In the genomic region with DNA sequence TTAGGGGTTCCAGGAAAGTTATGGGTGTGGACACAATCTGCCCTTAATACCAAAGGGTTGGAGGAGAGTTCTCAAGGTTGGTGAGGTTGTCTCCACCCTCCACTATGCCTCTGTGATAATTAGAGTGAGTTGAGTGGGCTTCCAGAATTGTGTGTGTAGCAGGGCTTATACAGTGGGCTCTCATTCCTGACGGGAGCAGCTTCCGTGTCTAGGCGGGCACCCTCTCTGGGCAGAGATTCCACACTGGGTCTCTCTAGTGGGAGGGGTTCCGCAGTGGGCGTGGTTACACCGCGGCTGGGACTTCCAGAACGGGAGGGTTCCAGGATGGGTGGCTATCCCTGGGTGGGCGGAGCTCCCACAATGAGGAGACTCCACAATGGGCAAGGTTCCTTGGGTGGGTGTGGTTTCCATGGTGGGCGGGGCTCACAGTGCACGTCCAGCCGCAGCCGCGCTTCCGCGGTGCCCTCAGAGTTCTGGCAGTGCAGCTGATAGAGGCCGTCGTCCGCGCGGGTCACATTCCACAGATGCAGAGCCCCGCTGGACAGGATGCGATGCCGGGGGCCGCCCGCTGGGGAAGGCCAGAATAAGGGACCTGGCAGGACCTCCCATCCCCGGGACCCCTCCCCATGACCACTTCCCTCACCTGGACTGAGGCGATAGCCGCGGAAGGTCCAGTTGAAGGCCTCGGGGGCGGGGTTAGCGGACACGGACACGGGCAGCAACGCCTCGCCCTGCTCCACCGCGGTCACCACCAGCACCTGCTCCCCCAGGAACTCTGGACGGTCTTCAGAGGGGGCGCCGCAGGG, we compare ENCODE assay signal across 11 cellular contexts. TPM values are rescaled to one million over a fixed set of nuclear protein-coding genes. Genes with fewer than 3 reads are reported as not detected.
DNase-seq lines count a peak whose midpoint lies in the region; ATAC-seq, FAIRE-seq and TF ChIP-seq lines count a peak whose summit lies in the region.
"Had no signal": no experiment of that assay in that cellular context is flagged by ENCODE, and none has a peak within 500 bp of the region (broad histone marks: within the 10 kb centered on the region; RNA-seq: fewer than 3 reads in every experiment).

No MANE protein-coding gene starts in this region.

- H3K27ac ChIP-seq in IMR-90 (ENCODE audit: insufficient read depth, low read length) (no peak overlapping the region), gastrocnemius medialis (no peak overlapping the region)

- H3K27me3 ChIP-seq in IMR-90 (ENCODE audit: control insufficient read depth, insufficient read depth, low read length) (peaks cover 46% of the 10 kb centered on the region), bronchial epithelial cell (ENCODE audit: control insufficient read depth, insufficient read depth, low read length) (peaks cover 13% of the 10 kb centered on the region), gastrocnemius medialis (peaks cover 51 to 56% (median 51%) of the 10 kb centered on the region in 3 donors)

- peaks cover 20% of the 10 kb centered on the region for H3K4me1 Mint-ChIP-seq in nephron

- H3K36me3 ChIP-seq in IMR-90 (ENCODE audit: control insufficient read depth, insufficient read depth, low read length) (no peaks in the 10 kb centered on the region), bronchial epithelial cell (ENCODE audit: control insufficient read depth, insufficient read depth, low read length) (no peaks in the 10 kb centered on the region), gastrocnemius medialis (no peaks in the 10 kb centered on the region)

- H3K4me3 Mint-ChIP-seq in nephron: peak overlapping the region in 2 of 3 experiments; percentile 42 to 62

- no peak overlapping the region for H3K56ac ChIP-seq in IMR-90 (ENCODE audit: extremely low read depth, insufficient read depth, low read length)

- peaks cover 13% of the 10 kb centered on the region for H3K9me3 ChIP-seq in IMR-90 (ENCODE audit: control insufficient read depth, insufficient read depth, low read length)
- H3K9me3 ChIP-seq in gastrocnemius medialis: no peaks in the 10 kb centered on the region

- H2AK9ac ChIP-seq in IMR-90 (replicated peaks; ENCODE audit: low read depth, low read length, poor library complexity): no peak overlapping the region

- no peak overlapping the region for H3K4ac ChIP-seq in IMR-90 (ENCODE audit: low read depth, low read length)

- peaks cover 4% of the 10 kb centered on the region; the same call in 1 of the 2 replicates for H3K4me1 ChIP-seq in IMR-90 (ENCODE audit: control insufficient read depth, insufficient read depth, low read length)
- H3K4me1 ChIP-seq in gastrocnemius medialis: peaks cover 0 to 3% of the 10 kb centered on the region in 2 donors

- CTCF ChIA-PET in IMR-90 (lab: Yijun Ruan, JAX): no interaction called here

- H3K23ac ChIP-seq in IMR-90 (ENCODE audit: low read depth, low read length): no peak overlapping the region

- WGBS in IMR-90 (ENCODE audit: extremely low coverage in 2 of 2, insufficient read length in 1 of 2), 2 experiments: 17% methylated on average over 9 of the region's 42 CpGs; no CpG with 5 or more reads in 1 of the 2 experiments

- H2BK20ac ChIP-seq in IMR-90 (ENCODE audit: low read depth, low read length): no peak overlapping the region

- H4K5ac ChIP-seq in IMR-90 (ENCODE audit: low read depth, low read length): no peak overlapping the region

- TF ChIP-seq POLR2A in IMR-90 (IDR thresholded peaks at IDR 0.05; ENCODE audit: low read depth, low read length): no peak
- TF ChIP-seq POLR2A in gastrocnemius medialis (IDR thresholded peaks at IDR 0.05): no peak

- dilution Hi-C loops in IMR-90 (cut with HindIII; ENCODE audit: low sequenced_read_pairs, unreplicated experiment): no loop called here

- H3K9me3 Mint-ChIP-seq in nephron: peaks cover 8% of the 10 kb centered on the region

- H2BK15ac ChIP-seq in IMR-90 (ENCODE audit: low read depth, low read length): no peak overlapping the region

- no peak overlapping the region for H3K4me2 ChIP-seq in IMR-90 (ENCODE audit: low read depth, low read length)

- H2BK120ac ChIP-seq in IMR-90 (ENCODE audit: low read depth, low read length): no peak overlapping the region

- H4K91ac ChIP-seq in IMR-90 (ENCODE audit: insufficient read depth, low read depth, low read length): no peak overlapping the region

- H2BK5ac ChIP-seq in IMR-90 (ENCODE audit: low read depth, low read length, poor library complexity, severe bottlenecking): no peak overlapping the region

- FAIRE-seq in bronchial epithelial cell (lab: Jason Lieb, UNC): no peak

- in situ Hi-C loops in IMR-90 (cut with MboI; ENCODE audit: low sequenced_read_pairs) (no loop called here), gastrocnemius medialis (cut with MboI; ENCODE audit: low sequenced_read_pairs in 4 of 4) (no loop called here)

- intact Hi-C loops in IMR-90 (cut with micrococcal nuclease): no loop called here
- intact Hi-C loops in gastrocnemius medialis (cut with DNase I; ENCODE audit: low total_unique reads): no loop called here

- H3K4me3 ChIP-seq in IMR-90 (ENCODE audit: insufficient read depth, low read depth, low read length) (no peak overlapping the region), bronchial epithelial cell (ENCODE audit: low read depth, low read length) (no peak overlapping the region), gastrocnemius medialis (no peak overlapping the region)

- H3K27ac Mint-ChIP-seq in nephron: peak overlapping the region in 1 of 3 experiments; percentile 2

- no peak for TF ChIP-seq RAD21 in IMR-90 (IDR thresholded peaks at IDR 0.05; ENCODE audit: low read length)

- peaks cover 17% of the 10 kb centered on the region for H3K36me3 Mint-ChIP-seq in nephron (ENCODE audit: low read depth)

- no TSS peak for BruUV-seq in IMR-90 (replicated peaks; lab: Mats Ljungman, UMichigan)

- TF ChIP-seq CTCF in IMR-90 (conservative IDR thresholded peaks at IDR 0.05; ENCODE audit: low read depth, low read length) (no peak), bronchial epithelial cell (IDR thresholded peaks at IDR 0.05; ENCODE audit: insufficient read depth, low read length, severe bottlenecking) (no peak), nephron (IDR thresholded peaks at IDR 0.05; ENCODE audit: unreplicated experiment in 3 of 3) (no peak), gastrocnemius medialis (IDR thresholded peaks at IDR 0.05 in 4 of 5, conservative IDR thresholded peaks at IDR 0.05 in 1 of 5) (no peak)

- no peak overlapping the region for H4K8ac ChIP-seq in IMR-90 (ENCODE audit: low read depth in 2 of 2, low read length in 2 of 2)

- DNase-seq in DMS53 treated with DMSO at 0.1 percent for 48 hours (lab: John Stamatoyannopoulos, UW; ENCODE audit: unreplicated experiment) (peak; percentile 87), IMR-90 (no peak), bronchial epithelial cell (ENCODE audit: low read depth) (peak; percentile 6), gastrocnemius medialis (no peak), SK-N-DZ (ENCODE audit: low spot score) (no peak)
- DNase-seq: activated CD4-positive, alpha-beta T cell treated with anti-CD3 and anti-CD28 coated beads, Interleukin-2, amount 50 U/mL, for 1 hour; erythroblast; PC-3 had no signal

- no peak overlapping the region for H3K18ac ChIP-seq in IMR-90 (ENCODE audit: low read depth, low read length)

- peak; percentile 35 for ATAC-seq in IMR-90 (ENCODE audit: low read depth)
- ATAC-seq in HG03159 (IDR thresholded peaks at IDR 0.05; ENCODE audit: unreplicated experiment): no peak
- ATAC-seq in gastrocnemius medialis: no peak
- ATAC-seq: PC-3 had no signal

- H3K79me1 ChIP-seq in IMR-90 (ENCODE audit: low read depth in 1 of 2, low read length in 2 of 2): no peaks in the 10 kb centered on the region

- H4K20me1 ChIP-seq in IMR-90 (ENCODE audit: insufficient read depth, low read length): no peaks in the 10 kb centered on the region

- peaks cover 81% of the 10 kb centered on the region for H3K27me3 Mint-ChIP-seq in nephron (ENCODE audit: low read depth)

- H3K9me1 ChIP-seq in IMR-90 (ENCODE audit: insufficient read depth, low read length): no peaks in the 10 kb centered on the region

- no peak overlapping the region for H3K9ac ChIP-seq in IMR-90 (ENCODE audit: low read depth, low read length)

- POLR2A ChIA-PET in IMR-90 (lab: Charles Lee; ENCODE audit: unreplicated experiment): no interaction called here

- H2AK5ac ChIP-seq in IMR-90 (ENCODE audit: low read depth, low read length): no peak overlapping the region

- H3K14ac ChIP-seq in IMR-90 (replicated peaks; ENCODE audit: low read depth, low read length): no peak overlapping the region

- H2AFZ ChIP-seq in IMR-90 (replicated peaks; ENCODE audit: low read length, poor library complexity): no peak overlapping the region

RNA-seq across cellular contexts. Expression of gene NPHS1, which starts 8.4 kb away (rescaled TPM):
- total RNA-seq in IMR-90 (2012; rRNA removed) (not detected in 2 replicates), bronchial epithelial cell (not detected in 2 replicates), gastrocnemius medialis (not detected)
- polyA plus RNA-seq in IMR-90 (2012; rRNA removed): not detected in 2 replicates
- polyA plus RNA-seq in IMR-90 (2012; cell fraction: cytosol; rRNA removed): not detected in 2 replicates
- not detected in 2 replicates for polyA plus RNA-seq in IMR-90 (2012; cell fraction: nucleus; rRNA removed; ENCODE audit: low replicate concordance)
- polyA plus RNA-seq in SK-N-DZ (2014; cell fraction: cytosol; rRNA removed): not detected in 2 replicates
- polyA plus RNA-seq in SK-N-DZ (2014; cell fraction: nucleus; rRNA removed): 0.16 TPM in 1 of 2 replicates, not detected in the other
- total RNA-seq: PC-3 had no signal
- polyA plus RNA-seq: liver had no signal

RNA-seq across cellular contexts. Expression of gene KIRREL2, which starts 12.8 kb away (rescaled TPM):
- not detected in 2 replicates for total RNA-seq in IMR-90 (2012; rRNA removed)
- polyA plus RNA-seq in IMR-90 (2012; rRNA removed): 0.04 TPM in 1 of 2 replicates, not detected in the other
- 0.04 TPM in 2 replicates for polyA plus RNA-seq in IMR-90 (2012; cell fraction: cytosol; rRNA removed)
- polyA plus RNA-seq in IMR-90 (2012; cell fraction: nucleus; rRNA removed; ENCODE audit: low replicate concordance): 0.07 TPM in 1 of 2 replicates, not detected in the other
- total RNA-seq in bronchial epithelial cell: not detected in 2 replicates
- total RNA-seq in gastrocnemius medialis: not detected
- polyA plus RNA-seq in SK-N-DZ (2014; cell fraction: cytosol; rRNA removed): 0.35 and 0.46 TPM in 2 replicates
- 0.50 and 1.0 TPM in 2 replicates for polyA plus RNA-seq in SK-N-DZ (2014; cell fraction: nucleus; rRNA removed)
- total RNA-seq: liver, PC-3 had no signal
- polyA plus RNA-seq: liver had no signal

RNA-seq across cellular contexts. Expression of gene APLP1, which starts 24.5 kb away (rescaled TPM):
- 4.7 and 6.7 TPM in 2 replicates for total RNA-seq in IMR-90 (2012; rRNA removed)
- 41.0 and 44.3 TPM in 2 replicates for polyA plus RNA-seq in IMR-90 (2012; rRNA removed)
- polyA plus RNA-seq in IMR-90 (2012; cell fraction: cytosol; rRNA removed): 33.4 and 44.7 TPM in 2 replicates
- polyA plus RNA-seq in IMR-90 (2012; cell fraction: nucleus; rRNA removed; ENCODE audit: low replicate concordance): 16.6 and 37.3 TPM in 2 replicates
- 0.26 and 0.51 TPM in 2 replicates for total RNA-seq in bronchial epithelial cell
- under 1 TPM in 2 of 4 donors, not detected in 2; 0.27 to 0.33 TPM for total RNA-seq in gastrocnemius medialis
- polyA plus RNA-seq in SK-N-DZ (2014; cell fraction: cytosol; rRNA removed): 69.6 and 77.4 TPM in 2 replicates
- polyA plus RNA-seq in SK-N-DZ (2014; cell fraction: nucleus; rRNA removed): 66.8 and 94.7 TPM in 2 replicates

RNA-seq across cellular contexts. Expression of gene PRODH2, which starts 31.2 kb away (rescaled TPM):
- not detected in 2 replicates for total RNA-seq in IMR-90 (2012; rRNA removed)
- polyA plus RNA-seq in IMR-90 (2012; rRNA removed): not detected in 2 replicates
- polyA plus RNA-seq in IMR-90 (2012; cell fraction: cytosol; rRNA removed): not detected in 2 replicates
- not detected in 2 replicates for polyA plus RNA-seq in IMR-90 (2012; cell fraction: nucleus; rRNA removed; ENCODE audit: low replicate concordance)
- total RNA-seq in bronchial epithelial cell: not detected in 2 replicates
- total RNA-seq in gastrocnemius medialis: under 1 TPM in 1 of 4 donors, not detected in 3; 0.13 TPM
- polyA plus RNA-seq in SK-N-DZ (2014; cell fraction: cytosol; rRNA removed): not detected in 2 replicates
- polyA plus RNA-seq in SK-N-DZ (2014; cell fraction: nucleus; rRNA removed): not detected in 2 replicates
- total RNA-seq: PC-3 had no signal

RNA-seq across cellular contexts. Expression of gene NFKBID, which starts 56.5 kb away (rescaled TPM):
- total RNA-seq in IMR-90 (2012; rRNA removed): 1.1 and 1.4 TPM in 2 replicates
- 12.3 and 13.3 TPM in 2 replicates for polyA plus RNA-seq in IMR-90 (2012; rRNA removed)
- 2.6 and 3.7 TPM in 2 replicates for polyA plus RNA-seq in IMR-90 (2012; cell fraction: cytosol; rRNA removed)
- 85.3 and 103 TPM in 2 replicates for polyA plus RNA-seq in IMR-90 (2012; cell fraction: nucleus; rRNA removed; ENCODE audit: low replicate concordance)
- total RNA-seq in bronchial epithelial cell: 1.6 and 1.7 TPM in 2 replicates
- total RNA-seq in gastrocnemius medialis: 1 to 10 TPM in 3 of 4 donors, not detected in 1; 1.2 to 2.7 (median 2.3) TPM
- polyA plus RNA-seq in SK-N-DZ (2014; cell fraction: cytosol; rRNA removed): 1.8 and 2.4 TPM in 2 replicates
- 13.3 and 33.4 TPM in 2 replicates for polyA plus RNA-seq in SK-N-DZ (2014; cell fraction: nucleus; rRNA removed)

Comparison
In these comparisons a context has a peak if more than half of its experiments do, and no peak if none do; other contexts are left out.
1. DNase-seq: peak in DMS53 treated with DMSO at 0.1 percent for 48 hours (single experiment) and bronchial epithelial cell (single experiment); none in IMR-90 (single experiment), gastrocnemius medialis (0 of 2) and SK-N-DZ (single experiment).